1 cellular context compared by ENCODE assay signal in genomic region chr16:69097425-69097824, GRCh38.
TF ChIP-seq lines count a peak whose summit lies in the region.

No MANE protein-coding gene starts in this region.

TF ChIP-seq in SK-N-SH, 30 proteins besides CTCF, POLR2A, EP300 and RAD21 (continued from another document):
- TF ChIP-seq POLR2AphosphoS5 (IDR thresholded peaks at IDR 0.05; ENCODE audit: low read depth, low read length) (no peak), TAF1 (IDR thresholded peaks at IDR 0.05; ENCODE audit: borderline replicate concordance, low read depth, low read length) (no peak), FOXJ3 (CRISPR knock-in tag; IDR thresholded peaks at IDR 0.05) (no peak), YY1 (IDR thresholded peaks at IDR 0.05; ENCODE audit: low read depth) (no peak)
